Comparison of ENCODE assay signal across 8 cellular contexts in genomic region chr10:22321156-22321711, GRCh38. TPM values are rescaled to one million over a fixed set of nuclear protein-coding genes. Genes with fewer than 3 reads are reported as not detected.
A peak's percentile ranks its signal among the peaks of the same experiment; 100 is the strongest.
DNase-seq lines count a peak whose midpoint lies in the region; ATAC-seq lines count a peak whose summit lies in the region.

No MANE protein-coding gene starts in this region.

- peak overlapping the region; percentile 88 for H3K27ac Mint-ChIP-seq in activated naive CD8-positive, alpha-beta T cell treated with anti-CD3 and anti-CD28 coated beads for 36 hours

- H3K9me3 Mint-ChIP-seq in activated naive CD8-positive, alpha-beta T cell treated with anti-CD3 and anti-CD28 coated beads for 36 hours, result no peaks in the 10 kb centered on the region

- H3K4me1 Mint-ChIP-seq in activated naive CD8-positive, alpha-beta T cell treated with anti-CD3 and anti-CD28 coated beads for 36 hours, result peaks cover 42% of the 10 kb centered on the region

- peak; percentile 19 for ATAC-seq in HG02610 (IDR thresholded peaks at IDR 0.05; ENCODE audit: unreplicated experiment)
- no peak for ATAC-seq in HG03520 (IDR thresholded peaks at IDR 0.05; ENCODE audit: unreplicated experiment)
- ATAC-seq in HG03457 (IDR thresholded peaks at IDR 0.05; ENCODE audit: unreplicated experiment), result no peak

- peak overlapping the region; percentile 81 for H3K4me3 Mint-ChIP-seq in activated naive CD8-positive, alpha-beta T cell treated with anti-CD3 and anti-CD28 coated beads for 36 hours

- peaks cover 13% of the 10 kb centered on the region for H3K36me3 Mint-ChIP-seq in activated naive CD8-positive, alpha-beta T cell treated with anti-CD3 and anti-CD28 coated beads for 36 hours

- peak; percentile 73 for DNase-seq in ELR (ENCODE audit: low read depth)
- DNase-seq in SHP77 treated with DMSO at 0.1 percent for 48 hours (lab: John Stamatoyannopoulos, UW), result peak; percentile 24
- peak; percentile 64 for DNase-seq in activated naive CD8-positive, alpha-beta T cell treated with anti-CD3 and anti-CD28 coated beads for 36 hours
- DNase-seq in glomerular visceral epithelial cell (ENCODE audit: extremely low spot score), result peak; percentile 71
- DNase-seq in nucleus accumbens (lab: John Stamatoyannopoulos, UW), result peak in 41 of 56 donors; percentile 46 to 87 (median 77)

- H3K27me3 Mint-ChIP-seq in activated naive CD8-positive, alpha-beta T cell treated with anti-CD3 and anti-CD28 coated beads for 36 hours, result peaks cover 59% of the 10 kb centered on the region

RNA-seq across cellular contexts. Expression of gene BMI1, which starts 0.3 kb away (rescaled TPM):
- total RNA-seq in activated naive CD8-positive, alpha-beta T cell treated with anti-CD3 and anti-CD28 coated beads for 36 hours, result 10 to 100 TPM; 59.2 to 59.6 TPM

RNA-seq across cellular contexts. Expression of gene COMMD3, which starts 5.0 kb away (rescaled TPM):
- 10 to 100 TPM; 46.8 to 53.5 TPM for total RNA-seq in activated naive CD8-positive, alpha-beta T cell treated with anti-CD3 and anti-CD28 coated beads for 36 hours

RNA-seq across cellular contexts. Expression of gene SPAG6, which starts 24.1 kb away (rescaled TPM):
- not detected for total RNA-seq in activated naive CD8-positive, alpha-beta T cell treated with anti-CD3 and anti-CD28 coated beads for 36 hours

Comparison
In these comparisons a context has a peak if more than half of its experiments do, and no peak if none do; other contexts are left out.
1. DNase-seq: peak in every context shown above with its lines; median percentile 77 in nucleus accumbens; 73 in ELR; 71 in glomerular visceral epithelial cell; 64 in activated naive CD8-positive, alpha-beta T cell treated with anti-CD3 and anti-CD28 coated beads for 36 hours; 24 in SHP77 treated with DMSO at 0.1 percent for 48 hours.